1 cellular context compared by ENCODE assay signal in genomic region chr2:66771359-66771978, GRCh38.
TF ChIP-seq lines count a peak whose summit lies in the region.

No MANE protein-coding gene starts in this region.

TF ChIP-seq in IMR-90, 13 proteins besides CTCF, POLR2A, EP300 and RAD21:
- TF ChIP-seq MAFK (IDR thresholded peaks at IDR 0.05; ENCODE audit: low read depth, low read length) (peak; percentile 88), NFE2L2 (IDR thresholded peaks at IDR 0.05; ENCODE audit: low read depth, low read length) (peak; percentile 99), MXI1 (IDR thresholded peaks at IDR 0.05; ENCODE audit: borderline replicate concordance, low read depth, low read length) (no peak)
